In genomic region chr5:157561105-157561504, GRCh38 we compare ENCODE assay signal across 1 cellular context.
TF ChIP-seq lines count a peak whose summit lies in the region.

No MANE protein-coding gene starts in this region.

TF ChIP-seq in IMR-90, 13 proteins besides CTCF, POLR2A, EP300 and RAD21 (continued from another document):
- TF ChIP-seq MAZ (IDR thresholded peaks at IDR 0.05; ENCODE audit: borderline replicate concordance, low read depth, low read length) (no peak), RFX5 (IDR thresholded peaks at IDR 0.05; ENCODE audit: low read depth, low read length) (no peak), NFE2L2 (IDR thresholded peaks at IDR 0.05; ENCODE audit: low read depth, low read length) (no peak), RCOR1 (IDR thresholded peaks at IDR 0.05; ENCODE audit: insufficient replicate concordance, low read length) (no peak), MXI1 (IDR thresholded peaks at IDR 0.05; ENCODE audit: borderline replicate concordance, low read depth, low read length) (no peak), MAFK (IDR thresholded peaks at IDR 0.05; ENCODE audit: low read depth, low read length) (no peak), FOS (IDR thresholded peaks at IDR 0.05; ENCODE audit: low read depth, low read length) (no peak), CHD1 (IDR thresholded peaks at IDR 0.05; ENCODE audit: low read depth, low read length) (no peak), CEBPB (IDR thresholded peaks at IDR 0.05; ENCODE audit: low read depth, low read length) (no peak), SMC3 (IDR thresholded peaks at IDR 0.05; ENCODE audit: low read depth, low read length) (no peak), USF2 (IDR thresholded peaks at IDR 0.05; ENCODE audit: low read depth, low read length) (no peak)
